In genomic region chr3:128408693-128409620, GRCh38 we compare ENCODE assay signal across 12 cellular contexts. TPM values are rescaled to one million over a fixed set of nuclear protein-coding genes. Genes with fewer than 3 reads are reported as not detected.
A peak's percentile ranks its signal among the peaks of the same experiment; 100 is the strongest.
DNase-seq lines count a peak whose midpoint lies in the region; ATAC-seq, FAIRE-seq and TF ChIP-seq lines count a peak whose summit lies in the region.
"Had no signal": no experiment of that assay in that cellular context is flagged by ENCODE, and none has a peak within 500 bp of the region (broad histone marks: within the 10 kb centered on the region; RNA-seq: fewer than 3 reads in every experiment).

No MANE protein-coding gene starts in this region.

- H3K4me3 ChIP-seq in H7 (ENCODE audit: insufficient read depth, low read depth, low read length), result no peak overlapping the region
- H3K4me3 ChIP-seq in OCI-LY7 (ENCODE audit: low read depth, low read length, poor library complexity, severe bottlenecking), result no peak overlapping the region
- H3K4me3 ChIP-seq in choroid plexus epithelial cell (ENCODE audit: low read depth, low read length), result no peak overlapping the region
- no peak overlapping the region for H3K4me3 ChIP-seq in pancreas
- H3K4me3 ChIP-seq in testis, result no peak overlapping the region

- 0 out of 2 replicates have a peak, but pooled peaks have one; percentile 22 for TF ChIP-seq CTCF in OCI-LY7 (conservative IDR thresholded peaks at IDR 0.05; ENCODE audit: low read length)
- TF ChIP-seq CTCF in choroid plexus epithelial cell (conservative IDR thresholded peaks at IDR 0.05; ENCODE audit: low read depth, low read length), result peak; percentile 48
- TF ChIP-seq CTCF in pancreas (IDR thresholded peaks at IDR 0.05), result no peak
- no peak for TF ChIP-seq CTCF in testis (IDR thresholded peaks at IDR 0.05)

- H3K27me3 ChIP-seq in H7 (ENCODE audit: control insufficient read depth, insufficient read depth, low read length) (no peaks in the 10 kb centered on the region), pancreas (no peaks in the 10 kb centered on the region), testis (no peaks in the 10 kb centered on the region)

- no peaks in the 10 kb centered on the region for H3K9me2 ChIP-seq in OCI-LY7 (ENCODE audit: insufficient read depth, low read length)

- H3K4me3 Mint-ChIP-seq in activated T-cell treated with anti-CD3 and anti-CD28 coated beads, Interleukin-2, amount 50 U/mL, for 4 hours, result no peak overlapping the region
- H3K4me3 Mint-ChIP-seq: activated CD4-positive, alpha-beta memory T cell treated with anti-CD3 and anti-CD28 coated beads for 36 hours; effector memory CD8-positive, alpha-beta T cell; natural killer cell treated with Interleukin-12 subunit alpha and Interleukin-12 subunit beta and Interleukin-15 and Interleukin-18, amount 100 ng/mL, for 72 hours had no signal

- intact Hi-C loops in OCI-LY7 (cut with micrococcal nuclease; ENCODE audit: unreplicated experiment), result no loop called here
- intact Hi-C loops in pancreas (cut with DNase I), result no loop called here
- intact Hi-C loops in testis (cut with DNase I; ENCODE audit: low total_unique reads), result no loop called here

- no peak for TF ChIP-seq POLR2A in testis (IDR thresholded peaks at IDR 0.05)

- H3K4me1 Mint-ChIP-seq in activated T-cell treated with anti-CD3 and anti-CD28 coated beads, Interleukin-2, amount 50 U/mL, for 4 hours (ENCODE audit: low read depth), result no peaks in the 10 kb centered on the region

- no peak overlapping the region for H2AFZ ChIP-seq in OCI-LY7 (ENCODE audit: low read length)

- H3K9me3 ChIP-seq in OCI-LY7 (ENCODE audit: low read length) (no peaks in the 10 kb centered on the region), pancreas (no peaks in the 10 kb centered on the region), testis (no peaks in the 10 kb centered on the region)

- ATAC-seq in pancreas, result peak; percentile 35 to 57 (median 48)
- no peak for ATAC-seq in activated T-cell treated with anti-CD3 and anti-CD28 coated beads, Interleukin-2, amount 50 U/mL, for 4 hours
- ATAC-seq: effector memory CD8-positive, alpha-beta T cell; left colon; natural killer cell treated with Interleukin-12 subunit alpha and Interleukin-12 subunit beta and Interleukin-15 and Interleukin-18, amount 100 ng/mL, for 72 hours had no signal

- no peaks in the 10 kb centered on the region for H3K79me2 ChIP-seq in OCI-LY7 (ENCODE audit: insufficient read depth, low read depth, low read length)

- no peaks in the 10 kb centered on the region for H3K27me3 Mint-ChIP-seq in activated T-cell treated with anti-CD3 and anti-CD28 coated beads, Interleukin-2, amount 50 U/mL, for 4 hours (ENCODE audit: low read depth)
- H3K27me3 Mint-ChIP-seq: activated CD4-positive, alpha-beta memory T cell treated with anti-CD3 and anti-CD28 coated beads for 36 hours; effector memory CD8-positive, alpha-beta T cell; natural killer cell treated with Interleukin-12 subunit alpha and Interleukin-12 subunit beta and Interleukin-15 and Interleukin-18, amount 100 ng/mL, for 72 hours had no signal

- 51 to 53% methylated on average over 16 of the region's 16 CpGs for WGBS in pancreas, 2 donors
- WGBS in testis, 2 donors, result 57 to 67% methylated on average over 13 to 16 of the region's 16 CpGs

- no peak overlapping the region for H3K4me2 ChIP-seq in OCI-LY7 (ENCODE audit: low read length)

- H3K4me1 ChIP-seq in OCI-LY7 (ENCODE audit: insufficient read depth, low read length, poor library complexity, severe bottlenecking) (no peaks in the 10 kb centered on the region), pancreas (peaks cover 15 to 45% (median 26%) of the 10 kb centered on the region in 3 donors), testis (peaks cover 10% of the 10 kb centered on the region)

- POLR2A ChIA-PET in OCI-LY7 (lab: Charles Lee), result interaction anchor here (0.6 kb wide), 1 partner anchor 336 kb away, joined by 4 read pairs; no protein-coding TSS in a partner anchor

- H3K36me3 ChIP-seq in H7 (replicated peaks; ENCODE audit: control insufficient read depth, insufficient read depth, low read length) (no peaks in the 10 kb centered on the region), OCI-LY7 (ENCODE audit: insufficient read depth, low read length) (no peaks in the 10 kb centered on the region), pancreas (no peaks in the 10 kb centered on the region), testis (ENCODE audit: low read depth, missing control alignments) (no peaks in the 10 kb centered on the region)

- BruUV-seq in OCI-LY7 (replicated peaks; lab: Mats Ljungman, UMichigan), result no TSS peak

- no peak for FAIRE-seq in pancreas (lab: Jason Lieb, UNC)

- DNase-seq in H7 (peak; percentile 86), OCI-LY7 (ENCODE audit: low spot score) (no peak), choroid plexus epithelial cell (ENCODE audit: low read depth) (no peak), pancreas (peak in 5 of 6 donors; percentile 56 to 75 (median 65)), A172 (ENCODE audit: low spot score) (no peak), testis (no peak)
- DNase-seq in activated T-cell treated with anti-CD3 and anti-CD28 coated beads, Interleukin-2, amount 50 U/mL, for 4 hours, result no peak
- DNase-seq: activated CD4-positive, alpha-beta memory T cell treated with anti-CD3 and anti-CD28 coated beads for 36 hours; effector memory CD8-positive, alpha-beta T cell; left colon had no signal

- no peaks in the 10 kb centered on the region for H4K20me1 ChIP-seq in OCI-LY7 (ENCODE audit: insufficient read depth, low read length)

- H3K9me3 Mint-ChIP-seq in activated T-cell treated with anti-CD3 and anti-CD28 coated beads, Interleukin-2, amount 50 U/mL, for 4 hours, result no peaks in the 10 kb centered on the region
- H3K9me3 Mint-ChIP-seq: activated CD4-positive, alpha-beta memory T cell treated with anti-CD3 and anti-CD28 coated beads for 36 hours; effector memory CD8-positive, alpha-beta T cell; natural killer cell treated with Interleukin-12 subunit alpha and Interleukin-12 subunit beta and Interleukin-15 and Interleukin-18, amount 100 ng/mL, for 72 hours had no signal

- H3K27ac ChIP-seq in OCI-LY7 (ENCODE audit: low read depth, low read length, poor library complexity, severe bottlenecking) (no peak overlapping the region), pancreas (peak overlapping the region in 3 of 4 donors; percentile 16 to 63 (median 55)), testis (no peak overlapping the region)

- CTCF ChIA-PET in OCI-LY7 (lab: Charles Lee; ENCODE audit: unreplicated experiment), result no interaction called here

- peaks cover 3% of the 10 kb centered on the region for H3K36me3 Mint-ChIP-seq in activated T-cell treated with anti-CD3 and anti-CD28 coated beads, Interleukin-2, amount 50 U/mL, for 4 hours (ENCODE audit: insufficient read depth)
- H3K36me3 Mint-ChIP-seq: activated CD4-positive, alpha-beta memory T cell treated with anti-CD3 and anti-CD28 coated beads for 36 hours; natural killer cell treated with Interleukin-12 subunit alpha and Interleukin-12 subunit beta and Interleukin-15 and Interleukin-18, amount 100 ng/mL, for 72 hours had no signal

RNA-seq across cellular contexts. Expression of gene DNAJB8, which starts 57.7 kb away (rescaled TPM):
- total RNA-seq in H7 (2014; rRNA removed; shearing (Covaris generic)), result not detected in 2 replicates
- total RNA-seq in OCI-LY7 (2014; rRNA removed; shearing (Covaris generic)), result not detected in 2 replicates
- total RNA-seq in OCI-LY7 (2022), result not detected in 2 replicates
- not detected for total RNA-seq in pancreas
- polyA plus RNA-seq in pancreas, result not detected
- not detected for total RNA-seq in activated T-cell treated with anti-CD3 and anti-CD28 coated beads, Interleukin-2, amount 50 U/mL, for 4 hours
- total RNA-seq in A172 (2014; rRNA removed; shearing (Covaris generic)), result not detected in 2 replicates
- total RNA-seq in testis, result 10 to 100 TPM; 18.3 to 46.0 TPM
- 75.0 TPM for polyA plus RNA-seq in testis (ENCODE audit: insufficient read depth, low read depth, low replicate concordance)
- total RNA-seq: activated CD4-positive, alpha-beta memory T cell treated with anti-CD3 and anti-CD28 coated beads for 36 hours; left colon; natural killer cell treated with Interleukin-12 subunit alpha and Interleukin-12 subunit beta and Interleukin-15 and Interleukin-18, amount 100 ng/mL, for 72 hours; T-helper 2 cell treated with Interferon-gamma antibody and Interleukin-4, amounts not matched to agents 100 ng/mL and 5 ng/mL, for 36 hours had no signal

Comparison
In these comparisons a context has a peak if more than half of its experiments do, and no peak if none do; other contexts are left out.
1. DNase-seq: peak in H7 (single experiment) and pancreas (5 of 6); none in OCI-LY7 (single experiment), choroid plexus epithelial cell (single experiment), activated T-cell treated with anti-CD3 and anti-CD28 coated beads, Interleukin-2, amount 50 U/mL, for 4 hours (single experiment), A172 (single experiment) and testis (single experiment).
2. H3K27ac ChIP-seq: peak in pancreas (3 of 4); none in OCI-LY7 (single experiment) and testis (0 of 2).
3. CTCF ChIP-seq: peak in OCI-LY7 (single experiment) and choroid plexus epithelial cell (single experiment); none in pancreas (0 of 4) and testis (0 of 3).
4. ATAC-seq: peak in pancreas (4 of 4); none in activated T-cell treated with anti-CD3 and anti-CD28 coated beads, Interleukin-2, amount 50 U/mL, for 4 hours (0 of 2).
5. RNA of gene DNAJB8, which starts 57.7 kb away (total RNA-seq): 18.3 to 46.0 TPM in testis; not detected in H7, not detected in OCI-LY7, not detected in pancreas, not detected in activated T-cell treated with anti-CD3 and anti-CD28 coated beads, Interleukin-2, amount 50 U/mL, for 4 hours and not detected in A172; every median in the first group is over 10 times any median in the second.